Comparison of ENCODE assay signal across 20 cellular contexts in genomic region chr2:240823449-240824336, GRCh38. TPM values are rescaled to one million over a fixed set of nuclear protein-coding genes. Genes with fewer than 3 reads are reported as not detected.
DNase-seq lines count a peak whose midpoint lies in the region; ATAC-seq and TF ChIP-seq lines count a peak whose summit lies in the region.
"Had no signal": no experiment of that assay in that cellular context is flagged by ENCODE, and none has a peak within 500 bp of the region (broad histone marks: within the 10 kb centered on the region; RNA-seq: fewer than 3 reads in every experiment).

No MANE protein-coding gene starts in this region.

- H3K4me1 Mint-ChIP-seq in Caco-2 (ENCODE audit: low read depth, unreplicated experiment), result no peaks in the 10 kb centered on the region

- ATAC-seq in Right ventricle myocardium inferior, result no peak
- no peak for ATAC-seq in left cardiac atrium

- H3K4me3 ChIP-seq in Caco-2 (ENCODE audit: low read depth, low read length) (no peak overlapping the region), adrenal gland (no peak overlapping the region)
- H3K4me3 ChIP-seq: SJCRH30 had no signal

- H3K4me3 Mint-ChIP-seq in Caco-2 (ENCODE audit: unreplicated experiment), result no peak overlapping the region
- H3K4me3 Mint-ChIP-seq: H9 had no signal

- no peaks in the 10 kb centered on the region for H3K36me3 ChIP-seq in Caco-2 (ENCODE audit: control insufficient read depth, insufficient read depth, low read length)
- H3K36me3 ChIP-seq in adrenal gland (replicated peaks in 1 of 2), result no peaks in the 10 kb centered on the region

- H3K27me3 ChIP-seq in Caco-2 (replicated peaks; ENCODE audit: control insufficient read depth, insufficient read depth, low read length), result no peaks in the 10 kb centered on the region
- H3K27me3 ChIP-seq in adrenal gland, result peaks cover 83% of the 10 kb centered on the region

- DNase-seq in Right ventricle myocardium inferior (ENCODE audit: missing footprints), result peak; percentile 58
- DNase-seq in left cardiac atrium, result no peak
- peak; percentile 47 for DNase-seq in islet precursor cell
- DNase-seq in Caco-2, result no peak
- no peak for DNase-seq in adrenal gland
- DNase-seq: ACHN, H9, IMR-90, Kasumi-1, MM.1S, NCI-H1105, NCI-H1930, NCI-H226, NCI-H524 treated with DMSO at 0.1 percent for 48 hours, OCI-M1, RPMI8226, SJCRH30 had no signal

- TF ChIP-seq POLR2A in adrenal gland (IDR thresholded peaks at IDR 0.05), result no peak

- no peaks in the 10 kb centered on the region for H3K4me1 ChIP-seq in Caco-2
- H3K4me1 ChIP-seq in adrenal gland (replicated peaks in 1 of 2), result no peaks in the 10 kb centered on the region

- TF ChIP-seq CTCF in Caco-2 (IDR thresholded peaks at IDR 0.05; ENCODE audit: insufficient read depth in 1 of 2, low read depth in 1 of 2, low read length in 1 of 2, severe bottlenecking in 1 of 2, unreplicated experiment in 1 of 2) (no peak), adrenal gland (IDR thresholded peaks at IDR 0.05) (no peak)

- H3K36me3 Mint-ChIP-seq in Caco-2 (ENCODE audit: insufficient read depth, unreplicated experiment), result no peaks in the 10 kb centered on the region

- CTCF ChIA-PET in Caco-2 (lab: Charles Lee), result no interaction called here

- BruUV-seq in Caco-2 (replicated peaks; lab: Mats Ljungman, UMichigan), result no TSS peak

- WGBS in adrenal gland, 4 donors, result 79 to 89% (median 84%) methylated on average over 12 to 15 of the region's 15 CpGs

- H3K27ac ChIP-seq in angular gyrus (ENCODE audit: low read depth, low read length) (peak overlapping the region; percentile 49), temporal lobe (ENCODE audit: low read depth, low read length) (peak overlapping the region; percentile 50), adrenal gland (no peak overlapping the region)
- H3K27ac ChIP-seq: SJCRH30 had no signal

- intact Hi-C loops in Right ventricle myocardium inferior (cut with DNase I) (no loop called here), left cardiac atrium (cut with DNase I) (no loop called here), Caco-2 (cut with micrococcal nuclease; ENCODE audit: unreplicated experiment) (no loop called here), adrenal gland (cut with DNase I) (no loop called here)

- POLR2A ChIA-PET in Caco-2 (lab: Charles Lee), result no interaction called here

- peaks cover 27% of the 10 kb centered on the region for H3K27me3 Mint-ChIP-seq in Caco-2 (ENCODE audit: insufficient read depth, unreplicated experiment)

- H3K27ac Mint-ChIP-seq in Caco-2 (ENCODE audit: unreplicated experiment), result no peak overlapping the region
- H3K27ac Mint-ChIP-seq: H9 had no signal

- peaks cover 9% of the 10 kb centered on the region for H3K9me3 Mint-ChIP-seq in Caco-2 (ENCODE audit: unreplicated experiment)

- H3K9me3 ChIP-seq in Caco-2 (no peaks in the 10 kb centered on the region), adrenal gland (replicated peaks in 1 of 3) (no peaks in the 10 kb centered on the region)

RNA-seq across cellular contexts. Expression of gene KIF1A, which starts 3.7 kb away (rescaled TPM):
- total RNA-seq in Right ventricle myocardium inferior, result 1.5 TPM
- total RNA-seq in left cardiac atrium, result 10 to 100 TPM; 27.4 to 51.5 TPM
- 181 TPM for total RNA-seq in temporal lobe
- 29.8 and 33.1 TPM in 2 replicates for total RNA-seq in Caco-2 (2022)
- total RNA-seq in adrenal gland, result 10 to 100 TPM in 3 of 8 donors, 1 to 10 TPM in 2, under 1 TPM in 3; 0.35 to 51.3 (median 2.0) TPM
- polyA plus RNA-seq in adrenal gland, result 100 to 1,000 TPM in 1 of 3 donors, 10 to 100 TPM in 2; 11.0 to 106 (median 16.1) TPM
- total RNA-seq: HT-29 had no signal
- polyA plus RNA-seq: IMR-90 had no signal

RNA-seq across cellular contexts. Expression of gene AGXT, which starts 44.9 kb away (rescaled TPM):
- total RNA-seq in Right ventricle myocardium inferior (not detected), left cardiac atrium (under 1 TPM; 0.24 to 0.29 TPM), temporal lobe (not detected), Caco-2 (2022) (0.20 and 0.39 TPM in 2 replicates), adrenal gland (1 to 10 TPM in 1 of 8 donors, under 1 TPM in 4, not detected in 3; 0.14 to 1.2 (median 0.90) TPM)
- polyA plus RNA-seq in adrenal gland, result under 1 TPM; 0.16 to 0.47 (median 0.26) TPM
- total RNA-seq: H9, IMR-90 had no signal
- polyA plus RNA-seq: IMR-90 had no signal

Comparison
In these comparisons a context has a peak if more than half of its experiments do, and no peak if none do; other contexts are left out.
1. DNase-seq: peak in Right ventricle myocardium inferior (single experiment) and islet precursor cell (single experiment); none in left cardiac atrium (single experiment), Caco-2 (0 of 2) and adrenal gland (0 of 7).
2. H3K27ac ChIP-seq: peak in angular gyrus (single experiment) and temporal lobe (single experiment); none in adrenal gland (0 of 5).